Comparison of ENCODE assay signal across 22 cellular contexts in genomic region chr22:34430386-34430785, GRCh38.
A peak's percentile ranks its signal among the peaks of the same experiment; 100 is the strongest.
DNase-seq lines count a peak whose midpoint lies in the region; ATAC-seq, FAIRE-seq and TF ChIP-seq lines count a peak whose summit lies in the region.
"Had no signal": no experiment of that assay in that cellular context is flagged by ENCODE, and none has a peak within 500 bp of the region (broad histone marks: within the 10 kb centered on the region; RNA-seq: fewer than 3 reads in every experiment).

No MANE protein-coding gene starts in this region.

- ATAC-seq in HG02623 (IDR thresholded peaks at IDR 0.05; ENCODE audit: unreplicated experiment), result no peak
- ATAC-seq: A549; CD8-positive, alpha-beta T cell had no signal

- H4K20me1 ChIP-seq in mammary epithelial cell (ENCODE audit: insufficient read depth, low read length), result no peaks in the 10 kb centered on the region
- H4K20me1 ChIP-seq in keratinocyte (ENCODE audit: control insufficient read depth, extremely low read depth, insufficient read depth, low read length), result no peaks in the 10 kb centered on the region
- H4K20me1 ChIP-seq in MM.1S (ENCODE audit: insufficient read depth, low read length), result no peaks in the 10 kb centered on the region
- H4K20me1 ChIP-seq: BLaER1 treated with 17β-estradiol and CSF1 and Interleukin-3, amounts not matched to agents 10 nM and 100 nM had no signal

- H3K9me2 ChIP-seq in MM.1S (replicated peaks; ENCODE audit: insufficient read depth, low read length), result no peaks in the 10 kb centered on the region

- H3K36me3 ChIP-seq in mammary epithelial cell (ENCODE audit: insufficient read depth, low read length), result no peaks in the 10 kb centered on the region
- H3K36me3 ChIP-seq in breast epithelium, result no peaks in the 10 kb centered on the region
- H3K36me3 ChIP-seq in keratinocyte (ENCODE audit: control insufficient read depth in 2 of 2, extremely low read depth in 1 of 2, insufficient read depth in 2 of 2, low read length in 2 of 2), result no peaks in the 10 kb centered on the region
- H3K36me3 ChIP-seq in MM.1S (replicated peaks; ENCODE audit: insufficient read depth, low read length), result no peaks in the 10 kb centered on the region
- H3K36me3 ChIP-seq: BLaER1 treated with 17β-estradiol and CSF1 and Interleukin-3, amounts not matched to agents 10 nM and 100 nM had no signal

- no peak overlapping the region for H2AFZ ChIP-seq in mammary epithelial cell (ENCODE audit: low read depth, low read length)
- no peak overlapping the region for H2AFZ ChIP-seq in keratinocyte (ENCODE audit: control insufficient read depth, low read length)
- H2AFZ ChIP-seq in MM.1S (ENCODE audit: low read length), result no peak overlapping the region

- H3K9me3 ChIP-seq in mammary epithelial cell (replicated peaks; ENCODE audit: insufficient read depth, low read length), result peaks cover 15% of the 10 kb centered on the region
- no peaks in the 10 kb centered on the region for H3K9me3 ChIP-seq in breast epithelium
- no peaks in the 10 kb centered on the region for H3K9me3 ChIP-seq in keratinocyte (ENCODE audit: control insufficient read depth, low read depth, low read length)
- H3K9me3 ChIP-seq in MM.1S (replicated peaks; ENCODE audit: insufficient read depth, low read length), result no peaks in the 10 kb centered on the region
- H3K9me3 ChIP-seq: A549; BLaER1 treated with 17β-estradiol and CSF1 and Interleukin-3, amounts not matched to agents 10 nM and 100 nM; Caco-2 had no signal

- H3K9ac ChIP-seq in mammary epithelial cell (ENCODE audit: insufficient read depth, low read length), result no peak overlapping the region
- no peak overlapping the region for H3K9ac ChIP-seq in keratinocyte (ENCODE audit: control insufficient read depth, extremely low read depth, insufficient read depth, low read length)
- H3K9ac ChIP-seq in MM.1S (ENCODE audit: low read length), result no peak overlapping the region
- H3K9ac ChIP-seq: BLaER1 treated with 17β-estradiol and CSF1 and Interleukin-3, amounts not matched to agents 10 nM and 100 nM had no signal

- DNase-seq in mammary epithelial cell, result peak; percentile 84
- DNase-seq in breast epithelium (ENCODE audit: low spot score in 2 of 2), result no peak
- peak; percentile 39 for DNase-seq in epithelial cell of prostate (ENCODE audit: low read depth, low spot score)
- peak; percentile 44 for DNase-seq in keratinocyte (ENCODE audit: low read depth, low spot score)
- no peak for DNase-seq in stimulated activated CD4-positive, alpha-beta T cell treated with anti-CD3 and anti-CD28 coated beads, Interleukin-1b, Interleukin-23, amount 100 ng/mL, for 48 hours
- no peak for DNase-seq in MM.1S
- DNase-seq: AML-193; Caco-2; Calu3; CD4-positive, alpha-beta T cell; CD8-positive, alpha-beta T cell; DMS79 treated with DMSO at 0.1 percent for 48 hours; GF-D8 had no signal

- intact Hi-C loops in mammary epithelial cell (cut with micrococcal nuclease), result loop anchor here (2.0 kb wide), 1 partner anchor 72 kb away; no protein-coding TSS in a partner anchor
- intact Hi-C loops in breast epithelium (cut with DNase I; ENCODE audit: low total_unique reads), result no loop called here

- H3K4me3 ChIP-seq in mammary epithelial cell (replicated peaks in 1 of 3; ENCODE audit: insufficient read depth in 1 of 3, low read depth in 2 of 3, low read length in 3 of 3), result no peak overlapping the region
- H3K4me3 ChIP-seq in breast epithelium, result no peak overlapping the region
- H3K4me3 ChIP-seq in keratinocyte (ENCODE audit: control insufficient read depth in 2 of 3, extremely low read depth in 1 of 3, insufficient read depth in 2 of 3, low read depth in 1 of 3, low read length in 3 of 3), result no peak overlapping the region
- no peak overlapping the region for H3K4me3 ChIP-seq in MM.1S (ENCODE audit: low read length)
- H3K4me3 ChIP-seq: A549; BLaER1 treated with 17β-estradiol and CSF1 and Interleukin-3, amounts not matched to agents 10 nM and 100 nM had no signal

- CTCF ChIA-PET in mammary epithelial cell (lab: Charles Lee; ENCODE audit: low non-redundant PET), result interaction anchor here (0.5 kb wide), 1 partner anchor 1079 kb away, joined by 3 read pairs; no protein-coding TSS in a partner anchor

- BruUV-seq in mammary epithelial cell (replicated peaks; lab: Mats Ljungman, UMichigan), result TSS peak; percentile 83

- TF ChIP-seq CTCF in mammary epithelial cell (conservative IDR thresholded peaks at IDR 0.05 in 1 of 2, IDR thresholded peaks at IDR 0.05 in 1 of 2; ENCODE audit: extremely low read depth in 1 of 2, insufficient read depth in 1 of 2, low read depth in 1 of 2, low read length in 2 of 2), result no peak
- TF ChIP-seq CTCF in breast epithelium (IDR thresholded peaks at IDR 0.05), result no peak
- TF ChIP-seq CTCF in keratinocyte (optimal IDR thresholded peaks at IDR 0.05 in 1 of 3, IDR thresholded peaks at IDR 0.05 in 1 of 3, conservative IDR thresholded peaks at IDR 0.05 in 1 of 3; ENCODE audit: extremely low read depth in 1 of 3, insufficient read depth in 2 of 3, low read length in 3 of 3), result no peak
- no peak for TF ChIP-seq CTCF in MM.1S (IDR thresholded peaks at IDR 0.05; ENCODE audit: low read length)

- H3K9me1 ChIP-seq in keratinocyte (ENCODE audit: control insufficient read depth, extremely low read depth, insufficient read depth, low read length), result no peaks in the 10 kb centered on the region

- 43% methylated on average over 2 of the region's 2 CpGs for WGBS in mammary epithelial cell (ENCODE audit: low coverage, missing lambda C conversion rate)

- H3K27me3 ChIP-seq in mammary epithelial cell (ENCODE audit: insufficient read depth, low read length) (no peaks in the 10 kb centered on the region), breast epithelium (peaks cover 0 to 3% of the 10 kb centered on the region in 2 donors), keratinocyte (ENCODE audit: control insufficient read depth, extremely low read depth, insufficient read depth, low read length) (no peaks in the 10 kb centered on the region), MM.1S (replicated peaks; ENCODE audit: insufficient read depth, low read length) (no peaks in the 10 kb centered on the region)

- H3K27ac ChIP-seq in mammary epithelial cell (ENCODE audit: insufficient read depth, low read depth, low read length) (no peak overlapping the region), breast epithelium (no peak overlapping the region), epithelial cell of prostate (peak overlapping the region; percentile 82), keratinocyte (ENCODE audit: control insufficient read depth, insufficient read depth, low read length) (peak overlapping the region; percentile 93), MM.1S (ENCODE audit: low read length) (no peak overlapping the region)
- H3K27ac ChIP-seq: 22Rv1; A549; BLaER1 treated with 17β-estradiol and CSF1 and Interleukin-3, amounts not matched to agents 10 nM and 100 nM; C4-2B had no signal

- no peaks in the 10 kb centered on the region for H3K79me2 ChIP-seq in mammary epithelial cell (ENCODE audit: insufficient read depth, low read length)
- no peaks in the 10 kb centered on the region for H3K79me2 ChIP-seq in keratinocyte (ENCODE audit: control insufficient read depth, insufficient read depth, low read length)
- H3K79me2 ChIP-seq in MM.1S (ENCODE audit: low read length), result no peaks in the 10 kb centered on the region

- dilution Hi-C loops in mammary epithelial cell (cut with HindIII; ENCODE audit: low sequenced_read_pairs), result loop anchor here (5.0 kb wide), 1 partner anchor 88 kb away; no protein-coding TSS in a partner anchor
- dilution Hi-C loops in keratinocyte (cut with MboI; ENCODE audit: extremely low pct_ligation_motif_present, low sequenced_read_pairs), result no loop called here

- in situ Hi-C loops in mammary epithelial cell (cut with MboI; ENCODE audit: low sequenced_read_pairs in 2 of 2), result no loop called here

- peak; percentile 84 for FAIRE-seq in keratinocyte (lab: Jason Lieb, UNC)
- FAIRE-seq: A549, D721Med, G401.6, GM12891, GM19239 had no signal

- no peak for TF ChIP-seq POLR2A in breast epithelium (IDR thresholded peaks at IDR 0.05)

- no peak overlapping the region for H3K4me2 ChIP-seq in mammary epithelial cell (ENCODE audit: insufficient read depth, low read depth, low read length)
- peak overlapping the region; percentile 63 for H3K4me2 ChIP-seq in keratinocyte (ENCODE audit: control insufficient read depth, extremely low read depth, insufficient read depth, low read depth, low read length)
- H3K4me2 ChIP-seq in MM.1S (ENCODE audit: low read depth, low read length), result no peak overlapping the region
- H3K4me2 ChIP-seq: A549; BLaER1 treated with 17β-estradiol and CSF1 and Interleukin-3, amounts not matched to agents 10 nM and 100 nM had no signal

- peaks cover 5% of the 10 kb centered on the region for H3K4me1 ChIP-seq in mammary epithelial cell (ENCODE audit: insufficient read depth, low read length)
- no peaks in the 10 kb centered on the region for H3K4me1 ChIP-seq in breast epithelium
- peaks cover 32% of the 10 kb centered on the region for H3K4me1 ChIP-seq in keratinocyte (ENCODE audit: control insufficient read depth, extremely low read depth, insufficient read depth, low read length)
- H3K4me1 ChIP-seq in MM.1S (ENCODE audit: low read length), result no peaks in the 10 kb centered on the region
- H3K4me1 ChIP-seq: A549, Caco-2 had no signal

- no peaks in the 10 kb centered on the region for H3F3A ChIP-seq in MM.1S (ENCODE audit: insufficient read depth, low read length)

Comparison
In these comparisons a context has a peak if more than half of its experiments do, and no peak if none do; other contexts are left out.
1. DNase-seq: peak in mammary epithelial cell (single experiment), epithelial cell of prostate (single experiment) and keratinocyte (single experiment); none in breast epithelium (0 of 2), stimulated activated CD4-positive, alpha-beta T cell treated with anti-CD3 and anti-CD28 coated beads, Interleukin-1b, Interleukin-23, amount 100 ng/mL, for 48 hours (single experiment) and MM.1S (single experiment).
2. H3K27ac ChIP-seq: peak in epithelial cell of prostate (single experiment) and keratinocyte (single experiment); none in mammary epithelial cell (single experiment), breast epithelium (0 of 2) and MM.1S (single experiment).